16 cellular contexts compared by ENCODE assay signal in genomic region chr1:18386591-18386990, GRCh38.
DNase-seq lines count a peak whose midpoint lies in the region; ATAC-seq and TF ChIP-seq lines count a peak whose summit lies in the region.
"Had no signal": no experiment of that assay in that cellular context is flagged by ENCODE, and none has a peak within 500 bp of the region (broad histone marks: within the 10 kb centered on the region; RNA-seq: fewer than 3 reads in every experiment).

No MANE protein-coding gene starts in this region.

- H3K9me3 Mint-ChIP-seq in nephron progenitor cell, result peaks cover under 1% of the 10 kb centered on the region
- no peaks in the 10 kb centered on the region for H3K9me3 Mint-ChIP-seq in activated CD4-positive, alpha-beta T cell treated with anti-CD3 and anti-CD28 coated beads, Interleukin-2, amount 10 ng/mL, durations not matched to agents 24 days and 14 days
- H3K9me3 Mint-ChIP-seq: CD8-positive, alpha-beta T cell had no signal

- H4K20me1 ChIP-seq in Karpas-422 (ENCODE audit: insufficient read depth, low read depth, low read length) (no peaks in the 10 kb centered on the region), smooth muscle cell (ENCODE audit: low read depth) (no peaks in the 10 kb centered on the region)

- H3K36me3 ChIP-seq in Karpas-422 (ENCODE audit: insufficient read depth, low read length) (no peaks in the 10 kb centered on the region), WERI-Rb-1 (no peaks in the 10 kb centered on the region), smooth muscle cell (ENCODE audit: low read depth) (no peaks in the 10 kb centered on the region)

- H3K9me2 ChIP-seq in Karpas-422 (replicated peaks; ENCODE audit: insufficient read depth, low read length), result no peaks in the 10 kb centered on the region

- intact Hi-C loops in activated CD4-positive, alpha-beta T cell treated with anti-CD3 and anti-CD28 coated beads, Interleukin-2, amount 10 ng/mL, durations not matched to agents 24 days and 14 days (cut with micrococcal nuclease), result no loop called here

- H3K4me1 Mint-ChIP-seq in nephron progenitor cell, result peaks cover 57% of the 10 kb centered on the region
- no peaks in the 10 kb centered on the region for H3K4me1 Mint-ChIP-seq in activated CD4-positive, alpha-beta T cell treated with anti-CD3 and anti-CD28 coated beads, Interleukin-2, amount 10 ng/mL, durations not matched to agents 24 days and 14 days

- DNase-seq in Karpas-422, result no peak
- peak; percentile 55 for DNase-seq in WERI-Rb-1
- DNase-seq in nephron progenitor cell, result no peak
- no peak for DNase-seq in smooth muscle cell (lab: John Stamatoyannopoulos, UW; ENCODE audit: unreplicated experiment)
- DNase-seq in activated CD4-positive, alpha-beta T cell treated with anti-CD3 and anti-CD28 coated beads, Interleukin-2, amount 10 ng/mL, durations not matched to agents 24 days and 14 days, result no peak
- DNase-seq: C1 segment of cervical spinal cord; CD8-positive, alpha-beta T cell; DMS 273 treated with DMSO at 0.1 percent for 48 hours; DMS79; EL; GDM1; GM23248; H9 had no signal

- H3K9ac ChIP-seq in Karpas-422 (ENCODE audit: low read length), result no peak overlapping the region
- no peak overlapping the region for H3K9ac ChIP-seq in smooth muscle cell (ENCODE audit: low read depth)
- H3K9ac ChIP-seq: GM23248 had no signal

- H3K36me3 Mint-ChIP-seq in nephron progenitor cell (ENCODE audit: low read depth), result no peaks in the 10 kb centered on the region
- H3K36me3 Mint-ChIP-seq in activated CD4-positive, alpha-beta T cell treated with anti-CD3 and anti-CD28 coated beads, Interleukin-2, amount 10 ng/mL, durations not matched to agents 24 days and 14 days (ENCODE audit: low read depth), result no peaks in the 10 kb centered on the region
- H3K36me3 Mint-ChIP-seq: CD8-positive, alpha-beta T cell had no signal

- no peak overlapping the region for H2AFZ ChIP-seq in Karpas-422 (ENCODE audit: low read length)
- no peak overlapping the region for H2AFZ ChIP-seq in smooth muscle cell (ENCODE audit: low read depth)
- H2AFZ ChIP-seq: GM23248 had no signal

- H3K4me3 Mint-ChIP-seq in nephron progenitor cell, result no peak overlapping the region
- H3K4me3 Mint-ChIP-seq in activated CD4-positive, alpha-beta T cell treated with anti-CD3 and anti-CD28 coated beads, Interleukin-2, amount 10 ng/mL, durations not matched to agents 24 days and 14 days, result no peak overlapping the region
- H3K4me3 Mint-ChIP-seq: CD8-positive, alpha-beta T cell; H9 had no signal

- H3K4me1 ChIP-seq in Karpas-422 (ENCODE audit: low read length), result peaks cover 29% of the 10 kb centered on the region
- H3K4me1 ChIP-seq in smooth muscle cell (ENCODE audit: low read depth), result peaks cover 17% of the 10 kb centered on the region

- WGBS in smooth muscle cell (ENCODE audit: low lambda C conversion rate), result 80% methylated on average over 5 of the region's 5 CpGs

- peaks cover 7% of the 10 kb centered on the region for H3F3A ChIP-seq in smooth muscle cell (ENCODE audit: low read depth)

- no peak for ATAC-seq in HG03354 (IDR thresholded peaks at IDR 0.05; ENCODE audit: poor library complexity, severe bottlenecking, unreplicated experiment)
- ATAC-seq: CD8-positive, alpha-beta T cell; GM12878; HCT116 had no signal

- H3K79me2 ChIP-seq in Karpas-422 (ENCODE audit: low read length) (no peaks in the 10 kb centered on the region), smooth muscle cell (ENCODE audit: low read depth) (no peaks in the 10 kb centered on the region)

- H3K9me3 ChIP-seq in Karpas-422 (ENCODE audit: low read length) (no peaks in the 10 kb centered on the region), WERI-Rb-1 (ENCODE audit: severe bottlenecking) (no peaks in the 10 kb centered on the region), smooth muscle cell (replicated peaks; ENCODE audit: low read depth) (no peaks in the 10 kb centered on the region)

- no peaks in the 10 kb centered on the region; the same call in 1 of the 2 replicates for H3K27me3 ChIP-seq in Karpas-422 (ENCODE audit: low read length)
- H3K27me3 ChIP-seq in WERI-Rb-1 (ENCODE audit: insufficient read depth, low read depth, severe bottlenecking), result no peaks in the 10 kb centered on the region
- no peaks in the 10 kb centered on the region for H3K27me3 ChIP-seq in smooth muscle cell (ENCODE audit: low read depth)

- peak overlapping the region; percentile 79 for H3K27ac Mint-ChIP-seq in nephron progenitor cell
- H3K27ac Mint-ChIP-seq in activated CD4-positive, alpha-beta T cell treated with anti-CD3 and anti-CD28 coated beads, Interleukin-2, amount 10 ng/mL, durations not matched to agents 24 days and 14 days, result no peak overlapping the region
- H3K27ac Mint-ChIP-seq: CD8-positive, alpha-beta T cell had no signal

- no peak overlapping the region for H3K4me3 ChIP-seq in Karpas-422 (ENCODE audit: low read length)
- H3K4me3 ChIP-seq in WERI-Rb-1 (ENCODE audit: low read depth, low read length), result peak overlapping the region; percentile 21
- no peak overlapping the region for H3K4me3 ChIP-seq in smooth muscle cell
- H3K4me3 ChIP-seq: GM12878, GM23248 had no signal

- H3K27ac ChIP-seq in Karpas-422 (ENCODE audit: low read length), result no peak overlapping the region
- peak overlapping the region; percentile 76 for H3K27ac ChIP-seq in WERI-Rb-1
- H3K27ac ChIP-seq in smooth muscle cell (ENCODE audit: low read depth), result no peak overlapping the region
- H3K27ac ChIP-seq: GM23248 had no signal

- H3K27me3 Mint-ChIP-seq in nephron progenitor cell (ENCODE audit: low read depth, poor library complexity), result peaks cover 13% of the 10 kb centered on the region
- H3K27me3 Mint-ChIP-seq in activated CD4-positive, alpha-beta T cell treated with anti-CD3 and anti-CD28 coated beads, Interleukin-2, amount 10 ng/mL, durations not matched to agents 24 days and 14 days, result peaks cover 10% of the 10 kb centered on the region

- H3K4me2 ChIP-seq in Karpas-422 (ENCODE audit: low read depth, low read length, poor library complexity, severe bottlenecking) (peak overlapping the region; percentile 67), smooth muscle cell (peak overlapping the region; percentile 73)

- TF ChIP-seq CTCF in WERI-Rb-1 (IDR thresholded peaks at IDR 0.05; ENCODE audit: low read depth, low read length) (no peak), nephron progenitor cell (IDR thresholded peaks at IDR 0.05) (no peak), smooth muscle cell (IDR thresholded peaks at IDR 0.05; ENCODE audit: borderline replicate concordance, insufficient read depth, poor library complexity, severe bottlenecking) (no peak)
